In genomic region chr1:1407101-1407956, GRCh38 we compare ENCODE assay signal across 1 cellular context.
A peak's percentile ranks its signal among the peaks of the same experiment; 100 is the strongest.
TF ChIP-seq lines count a peak whose summit lies in the region.

TSS of gene MRPL20 (minus strand) at chr1:1407293. CDS start at chr1:1407217, 76 bp downstream.

TF ChIP-seq in HEK293, 187 proteins besides CTCF, POLR2A, EP300 and RAD21 (continued from another document):
- TF ChIP-seq PBX3 (CRISPR knock-in tag; IDR thresholded peaks at IDR 0.05) (peak; percentile 15; the same call in 1 of the 2 replicates), ZNF768 (tag by site-specific recombination; IDR thresholded peaks at IDR 0.05) (no peak), ZIC2 (tag by site-specific recombination; IDR thresholded peaks at IDR 0.05) (peak; percentile 37; the same call in 1 of the 2 replicates), ZNF701 (tag by site-specific recombination; IDR thresholded peaks at IDR 0.05) (no peak), ZNF366 (tag by site-specific recombination; conservative IDR thresholded peaks at IDR 0.05) (no peak), HIC1 (tag by site-specific recombination; IDR thresholded peaks at IDR 0.05) (no peak), ZNF692 (tag by site-specific recombination; IDR thresholded peaks at IDR 0.05) (peak; percentile 74), ZEB2 (tag by site-specific recombination; IDR thresholded peaks at IDR 0.05) (peak; percentile 75), ZNF660 (tag by site-specific recombination; IDR thresholded peaks at IDR 0.05) (0 out of 2 replicates have a peak, but pooled peaks have one; percentile 14), ZBTB11 (tag by site-specific recombination; conservative IDR thresholded peaks at IDR 0.05; ENCODE audit: low read depth) (peak; percentile 96), ZBTB17 (tag by site-specific recombination; IDR thresholded peaks at IDR 0.05) (peak; percentile 11; the same call in 1 of the 2 replicates), ZNF48 (tag by site-specific recombination; IDR thresholded peaks at IDR 0.05) (no peak), ZNF580 (tag by site-specific recombination; IDR thresholded peaks at IDR 0.05) (peak; percentile 91), ZNF26 (tag by site-specific recombination; IDR thresholded peaks at IDR 0.05) (no peak), OSR2 (tag by site-specific recombination; IDR thresholded peaks at IDR 0.05) (no peak), ZNF843 (tag by site-specific recombination; IDR thresholded peaks at IDR 0.05) (peak; percentile 74), ZNF510 (tag by site-specific recombination; IDR thresholded peaks at IDR 0.05; ENCODE audit: insufficient replicate concordance) (no peak), GLIS2 (tag by site-specific recombination; IDR thresholded peaks at IDR 0.05) (peak; percentile 85), ZNF76 (tag by site-specific recombination; IDR thresholded peaks at IDR 0.05; ENCODE audit: borderline replicate concordance, low read depth) (peak; percentile 97), KLF1 (tag by site-specific recombination; IDR thresholded peaks at IDR 0.05) (peak; percentile 20), ZNF16 (tag by site-specific recombination; IDR thresholded peaks at IDR 0.05; ENCODE audit: low read depth) (no peak), KLF16 (tag by site-specific recombination; IDR thresholded peaks at IDR 0.05) (peak; percentile 79), OVOL3 (tag by site-specific recombination; IDR thresholded peaks at IDR 0.05) (no peak), SALL2 (tag by site-specific recombination; IDR thresholded peaks at IDR 0.05; ENCODE audit: borderline replicate concordance) (no peak), SCRT2 (tag by site-specific recombination; IDR thresholded peaks at IDR 0.05) (peak; percentile 39), ZNF560 (tag by site-specific recombination; IDR thresholded peaks at IDR 0.05; ENCODE audit: borderline replicate concordance) (no peak), ZBTB21 (tag by site-specific recombination; IDR thresholded peaks at IDR 0.05) (peak; percentile 34; the same call in 1 of the 2 replicates), ZNF335 (tag by site-specific recombination; conservative IDR thresholded peaks at IDR 0.05) (peak; percentile 96)
- TF ChIP-seq, protein P1, sequence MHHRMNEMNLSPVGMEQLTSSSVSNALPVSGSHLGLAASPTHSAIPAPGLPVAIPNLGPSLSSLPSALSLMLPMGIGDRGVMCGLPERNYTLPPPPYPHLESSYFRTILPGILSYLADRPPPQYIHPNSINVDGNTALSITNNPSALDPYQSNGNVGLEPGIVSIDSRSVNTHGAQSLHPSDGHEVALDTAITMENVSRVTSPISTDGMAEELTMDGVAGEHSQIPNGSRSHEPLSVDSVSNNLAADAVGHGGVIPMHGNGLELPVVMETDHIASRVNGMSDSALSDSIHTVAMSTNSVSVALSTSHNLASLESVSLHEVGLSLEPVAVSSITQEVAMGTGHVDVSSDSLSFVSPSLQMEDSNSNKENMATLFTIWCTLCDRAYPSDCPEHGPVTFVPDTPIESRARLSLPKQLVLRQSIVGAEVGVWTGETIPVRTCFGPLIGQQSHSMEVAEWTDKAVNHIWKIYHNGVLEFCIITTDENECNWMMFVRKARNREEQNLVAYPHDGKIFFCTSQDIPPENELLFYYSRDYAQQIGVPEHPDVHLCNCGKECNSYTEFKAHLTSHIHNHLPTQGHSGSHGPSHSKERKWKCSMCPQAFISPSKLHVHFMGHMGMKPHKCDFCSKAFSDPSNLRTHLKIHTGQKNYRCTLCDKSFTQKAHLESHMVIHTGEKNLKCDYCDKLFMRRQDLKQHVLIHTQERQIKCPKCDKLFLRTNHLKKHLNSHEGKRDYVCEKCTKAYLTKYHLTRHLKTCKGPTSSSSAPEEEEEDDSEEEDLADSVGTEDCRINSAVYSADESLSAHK (tag by site-specific recombination; IDR thresholded peaks at IDR 0.05) = peak; percentile 36; the same call in 1 of the 2 replicates
